ENCODE assay signal across 8 cellular contexts in the genomic region with DNA sequence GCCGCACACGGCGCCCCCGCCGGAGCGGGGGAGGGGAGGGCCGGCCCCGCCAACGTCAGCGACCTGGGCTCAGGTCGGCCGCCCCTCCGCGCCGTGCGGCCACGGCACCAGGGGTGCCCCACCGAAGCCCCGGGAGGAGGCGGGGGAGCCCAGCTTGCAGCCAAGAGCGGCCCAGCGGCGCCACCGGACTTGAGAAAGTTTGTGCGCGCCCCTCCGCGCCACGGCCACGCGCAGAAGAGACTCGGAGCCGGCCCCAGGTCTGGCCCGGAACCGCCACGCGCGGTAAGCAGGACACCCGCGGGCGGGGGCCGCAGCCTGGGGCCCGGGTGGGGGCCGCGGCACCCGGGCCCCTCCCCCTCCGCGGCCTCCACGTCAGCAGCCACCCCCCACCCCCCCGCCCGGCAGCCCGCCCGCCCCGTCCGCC. TPM values are rescaled to one million over a fixed set of nuclear protein-coding genes. Genes with fewer than 3 reads are reported as not detected.
A peak's percentile ranks its signal among the peaks of the same experiment; 100 is the strongest.
DNase-seq lines count a peak whose midpoint lies in the region; ATAC-seq and TF ChIP-seq lines count a peak whose summit lies in the region.

No MANE protein-coding gene starts in this region.

- H3K4me3 Mint-ChIP-seq in Calu3 (ENCODE audit: low read depth, unreplicated experiment) = peak overlapping the region; percentile 67

- H3K27me3 Mint-ChIP-seq in Calu3 (ENCODE audit: unreplicated experiment) = no peaks in the 10 kb centered on the region

- H3K36me3 ChIP-seq in iPS-20b (ENCODE audit: insufficient read depth, low read depth, low read length) = peaks cover 18% of the 10 kb centered on the region; the same call in 1 of the 2 replicates

- no peak overlapping the region for H3K27ac ChIP-seq in iPS-20b (ENCODE audit: low read length)

- no peaks in the 10 kb centered on the region for H3K27me3 ChIP-seq in iPS-20b (ENCODE audit: insufficient read depth, low read length)

- H3K27ac Mint-ChIP-seq in Calu3 (ENCODE audit: unreplicated experiment) = peak overlapping the region; percentile 66

- H3K9ac ChIP-seq in iPS-20b (ENCODE audit: low read depth, low read length) = peak overlapping the region; percentile 67; the same call in 1 of the 2 replicates

- H3K9me3 Mint-ChIP-seq in Calu3 (ENCODE audit: low read depth, unreplicated experiment) = peaks cover 5% of the 10 kb centered on the region

- peaks cover 56% of the 10 kb centered on the region for H3K36me3 Mint-ChIP-seq in Calu3 (ENCODE audit: insufficient read depth, unreplicated experiment)

- in situ Hi-C loops in astrocyte of the cerebellum (cut with HindIII; ENCODE audit: low sequenced_read_pairs) = no loop called here

- peak overlapping the region; percentile 76 for H3K4me3 ChIP-seq in astrocyte of the cerebellum (ENCODE audit: low read depth, low read length)
- H3K4me3 ChIP-seq in iPS-20b (ENCODE audit: low read length) = peak overlapping the region; percentile 67; the same call in 1 of the 2 replicates

- CTCF ChIA-PET in Calu3 (lab: Charles Lee) = no interaction called here

- no TSS peak for BruUV-seq in Calu3 (replicated peaks; lab: Mats Ljungman, UMichigan)

- peaks cover 45% of the 10 kb centered on the region for H3K4me1 Mint-ChIP-seq in Calu3 (ENCODE audit: low read depth, unreplicated experiment)

- ATAC-seq in GM21515 (IDR thresholded peaks at IDR 0.05; ENCODE audit: unreplicated experiment) = peak; percentile 35

- H3K9me3 ChIP-seq in iPS-20b (ENCODE audit: insufficient read depth, low read depth, low read length) = no peaks in the 10 kb centered on the region

- intact Hi-C loops in Calu3 (cut with micrococcal nuclease; ENCODE audit: unreplicated experiment) = no loop called here
- intact Hi-C loops in posterior vena cava (cut with DNase I) = no loop called here

- peak; percentile 9 for DNase-seq in Calu3
- DNase-seq in M059J (ENCODE audit: low read depth) = peak; percentile 20
- no peak for DNase-seq in astrocyte of the cerebellum (ENCODE audit: low read depth)
- peak; percentile 34 for DNase-seq in stimulated activated CD8-positive, alpha-beta memory T cell treated with anti-CD3 and anti-CD28 coated beads, Interleukin-4, amount 100 ng/mL, for 48 hours
- no peak for DNase-seq in posterior vena cava (ENCODE audit: low spot score)
- DNase-seq in GM20000 (ENCODE audit: low spot score) = no peak

- TF ChIP-seq CTCF in Calu3 (IDR thresholded peaks at IDR 0.05; ENCODE audit: unreplicated experiment) (no peak), astrocyte of the cerebellum (IDR thresholded peaks at IDR 0.05; ENCODE audit: low read depth, low read length, missing control alignments) (no peak), GM20000 (IDR thresholded peaks at IDR 0.05; ENCODE audit: extremely low read depth, missing control alignments) (no peak)

- peaks cover 6% of the 10 kb centered on the region; the same call in 1 of the 2 replicates for H3K4me1 ChIP-seq in iPS-20b (ENCODE audit: insufficient read depth, low read length)

RNA-seq across cellular contexts. Expression of gene HDLBP, which starts 43.2 kb away (rescaled TPM):
- 429 and 493 TPM in 2 replicates for total RNA-seq in Calu3 (2022)
- 233 and 426 TPM in 2 replicates for total RNA-seq in M059J (2014; rRNA removed; shearing (Covaris generic))
- total RNA-seq in posterior vena cava = 100 to 1,000 TPM; 428 to 459 TPM

RNA-seq across cellular contexts. Expression of gene SEPTIN2, which starts 43.4 kb away (rescaled TPM):
- total RNA-seq in Calu3 (2022) (413 and 445 TPM in 2 replicates), posterior vena cava (100 to 1,000 TPM; 395 to 423 TPM)
- 234 and 310 TPM in 2 replicates for total RNA-seq in M059J (2014; rRNA removed; shearing (Covaris generic))

Comparison
In these comparisons a context has a peak if more than half of its experiments do, and no peak if none do; other contexts are left out.
1. DNase-seq: peak in Calu3 (single experiment), M059J (single experiment) and stimulated activated CD8-positive, alpha-beta memory T cell treated with anti-CD3 and anti-CD28 coated beads, Interleukin-4, amount 100 ng/mL, for 48 hours (single experiment); none in astrocyte of the cerebellum (single experiment), posterior vena cava (single experiment) and GM20000 (single experiment).